23 cellular contexts compared by ENCODE assay signal in genomic region chr22:26038365-26038764, GRCh38.
DNase-seq lines count a peak whose midpoint lies in the region; ATAC-seq and TF ChIP-seq lines count a peak whose summit lies in the region.
"Had no signal": no experiment of that assay in that cellular context is flagged by ENCODE, and none has a peak within 500 bp of the region (broad histone marks: within the 10 kb centered on the region; RNA-seq: fewer than 3 reads in every experiment).

No MANE protein-coding gene starts in this region.

- H3F3A ChIP-seq in GM23338 (replicated peaks; ENCODE audit: low read depth): no peaks in the 10 kb centered on the region

- no peak overlapping the region for H3K4me3 ChIP-seq in GM23338
- H3K4me3 ChIP-seq: GM12878 had no signal

- no peak overlapping the region for H3K27ac Mint-ChIP-seq in GM23338
- H3K27ac Mint-ChIP-seq: B cell; CD8-positive, alpha-beta T cell had no signal

- no peak overlapping the region for H2AFZ ChIP-seq in GM23338

- H3K36me3 Mint-ChIP-seq in GM23338 (ENCODE audit: low read depth): peaks cover 16% of the 10 kb centered on the region; the same call in 2 of the 3 replicates
- H3K36me3 Mint-ChIP-seq: CD8-positive, alpha-beta T cell had no signal

- no peak for TF ChIP-seq CTCF in GM23338 (conservative IDR thresholded peaks at IDR 0.05; ENCODE audit: low read depth in 2 of 2)

- DNase-seq in NCI-H2227 (lab: John Stamatoyannopoulos, UW; ENCODE audit: unreplicated experiment) (peak; percentile 24), NCI-H2227 treated with DMSO at 0.1 percent for 48 hours (lab: John Stamatoyannopoulos, UW) (no peak), GM23338 (ENCODE audit: low spot score) (peak; percentile 30), OCI-M1 (lab: John Stamatoyannopoulos, UW) (peak; percentile 57), iPS-NIHi11 (ENCODE audit: low spot score) (peak; percentile 19), epidermal melanocyte (ENCODE audit: insufficient read length, low spot score) (no peak)
- DNase-seq: 8988T; CD8-positive, alpha-beta T cell; DMS53; EL; KG1; MV-4-11; NCI-H187 treated with DMSO at 0.1 percent for 48 hours; NCI-H524; PC-3; RPMI8226; SIG-M5; T-helper 1 cell had no signal

- peaks cover 11% of the 10 kb centered on the region; the same call in 2 of the 3 replicates for H3K4me1 Mint-ChIP-seq in GM23338
- H3K4me1 Mint-ChIP-seq: B cell had no signal

- no peaks in the 10 kb centered on the region for H3K27me3 ChIP-seq in GM23338 (ENCODE audit: insufficient read depth)

- no peaks in the 10 kb centered on the region for H4K20me1 ChIP-seq in GM23338 (replicated peaks; ENCODE audit: insufficient read depth)

- H3K4me1 ChIP-seq in GM23338 (ENCODE audit: insufficient read depth): 0 out of 2 replicates have a peak, but pooled peaks cover 3% of the 10 kb centered on the region

- peak; percentile 59 for ATAC-seq in GM23338
- ATAC-seq in HG03135 (IDR thresholded peaks at IDR 0.05; ENCODE audit: unreplicated experiment): no peak
- no peak for ATAC-seq in GM21737 (IDR thresholded peaks at IDR 0.05; ENCODE audit: unreplicated experiment)
- ATAC-seq: CD8-positive, alpha-beta T cell; GM12878; PC-3; SK-N-SH treated with all-trans-retinoic acid at 6 μM for 48 hours had no signal

- no peaks in the 10 kb centered on the region for H3K79me2 ChIP-seq in GM23338 (replicated peaks; ENCODE audit: insufficient read depth)

- no peak overlapping the region for H3K4me3 Mint-ChIP-seq in GM23338
- H3K4me3 Mint-ChIP-seq: B cell; CD8-positive, alpha-beta T cell had no signal

- H3K4me2 ChIP-seq in GM23338: no peak overlapping the region

- no peaks in the 10 kb centered on the region; the same call in 1 of the 2 replicates for H3K36me3 ChIP-seq in GM23338 (ENCODE audit: insufficient read depth)

- no peak overlapping the region for H3K27ac ChIP-seq in GM23338 (ENCODE audit: low read depth)

- 0 out of 2 replicates have a peak, but pooled peaks cover 3% of the 10 kb centered on the region for H3K9me2 ChIP-seq in GM23338 (ENCODE audit: insufficient read depth)

- H3K27me3 Mint-ChIP-seq in GM23338 (ENCODE audit: insufficient read depth, low read depth, poor library complexity): peaks cover 2% of the 10 kb centered on the region

- peaks cover 30% of the 10 kb centered on the region for H3K9me3 Mint-ChIP-seq in GM23338

TF ChIP-seq in GM23338, 12 proteins besides CTCF, POLR2A, EP300 and RAD21:
- TF ChIP-seq, protein P1, sequence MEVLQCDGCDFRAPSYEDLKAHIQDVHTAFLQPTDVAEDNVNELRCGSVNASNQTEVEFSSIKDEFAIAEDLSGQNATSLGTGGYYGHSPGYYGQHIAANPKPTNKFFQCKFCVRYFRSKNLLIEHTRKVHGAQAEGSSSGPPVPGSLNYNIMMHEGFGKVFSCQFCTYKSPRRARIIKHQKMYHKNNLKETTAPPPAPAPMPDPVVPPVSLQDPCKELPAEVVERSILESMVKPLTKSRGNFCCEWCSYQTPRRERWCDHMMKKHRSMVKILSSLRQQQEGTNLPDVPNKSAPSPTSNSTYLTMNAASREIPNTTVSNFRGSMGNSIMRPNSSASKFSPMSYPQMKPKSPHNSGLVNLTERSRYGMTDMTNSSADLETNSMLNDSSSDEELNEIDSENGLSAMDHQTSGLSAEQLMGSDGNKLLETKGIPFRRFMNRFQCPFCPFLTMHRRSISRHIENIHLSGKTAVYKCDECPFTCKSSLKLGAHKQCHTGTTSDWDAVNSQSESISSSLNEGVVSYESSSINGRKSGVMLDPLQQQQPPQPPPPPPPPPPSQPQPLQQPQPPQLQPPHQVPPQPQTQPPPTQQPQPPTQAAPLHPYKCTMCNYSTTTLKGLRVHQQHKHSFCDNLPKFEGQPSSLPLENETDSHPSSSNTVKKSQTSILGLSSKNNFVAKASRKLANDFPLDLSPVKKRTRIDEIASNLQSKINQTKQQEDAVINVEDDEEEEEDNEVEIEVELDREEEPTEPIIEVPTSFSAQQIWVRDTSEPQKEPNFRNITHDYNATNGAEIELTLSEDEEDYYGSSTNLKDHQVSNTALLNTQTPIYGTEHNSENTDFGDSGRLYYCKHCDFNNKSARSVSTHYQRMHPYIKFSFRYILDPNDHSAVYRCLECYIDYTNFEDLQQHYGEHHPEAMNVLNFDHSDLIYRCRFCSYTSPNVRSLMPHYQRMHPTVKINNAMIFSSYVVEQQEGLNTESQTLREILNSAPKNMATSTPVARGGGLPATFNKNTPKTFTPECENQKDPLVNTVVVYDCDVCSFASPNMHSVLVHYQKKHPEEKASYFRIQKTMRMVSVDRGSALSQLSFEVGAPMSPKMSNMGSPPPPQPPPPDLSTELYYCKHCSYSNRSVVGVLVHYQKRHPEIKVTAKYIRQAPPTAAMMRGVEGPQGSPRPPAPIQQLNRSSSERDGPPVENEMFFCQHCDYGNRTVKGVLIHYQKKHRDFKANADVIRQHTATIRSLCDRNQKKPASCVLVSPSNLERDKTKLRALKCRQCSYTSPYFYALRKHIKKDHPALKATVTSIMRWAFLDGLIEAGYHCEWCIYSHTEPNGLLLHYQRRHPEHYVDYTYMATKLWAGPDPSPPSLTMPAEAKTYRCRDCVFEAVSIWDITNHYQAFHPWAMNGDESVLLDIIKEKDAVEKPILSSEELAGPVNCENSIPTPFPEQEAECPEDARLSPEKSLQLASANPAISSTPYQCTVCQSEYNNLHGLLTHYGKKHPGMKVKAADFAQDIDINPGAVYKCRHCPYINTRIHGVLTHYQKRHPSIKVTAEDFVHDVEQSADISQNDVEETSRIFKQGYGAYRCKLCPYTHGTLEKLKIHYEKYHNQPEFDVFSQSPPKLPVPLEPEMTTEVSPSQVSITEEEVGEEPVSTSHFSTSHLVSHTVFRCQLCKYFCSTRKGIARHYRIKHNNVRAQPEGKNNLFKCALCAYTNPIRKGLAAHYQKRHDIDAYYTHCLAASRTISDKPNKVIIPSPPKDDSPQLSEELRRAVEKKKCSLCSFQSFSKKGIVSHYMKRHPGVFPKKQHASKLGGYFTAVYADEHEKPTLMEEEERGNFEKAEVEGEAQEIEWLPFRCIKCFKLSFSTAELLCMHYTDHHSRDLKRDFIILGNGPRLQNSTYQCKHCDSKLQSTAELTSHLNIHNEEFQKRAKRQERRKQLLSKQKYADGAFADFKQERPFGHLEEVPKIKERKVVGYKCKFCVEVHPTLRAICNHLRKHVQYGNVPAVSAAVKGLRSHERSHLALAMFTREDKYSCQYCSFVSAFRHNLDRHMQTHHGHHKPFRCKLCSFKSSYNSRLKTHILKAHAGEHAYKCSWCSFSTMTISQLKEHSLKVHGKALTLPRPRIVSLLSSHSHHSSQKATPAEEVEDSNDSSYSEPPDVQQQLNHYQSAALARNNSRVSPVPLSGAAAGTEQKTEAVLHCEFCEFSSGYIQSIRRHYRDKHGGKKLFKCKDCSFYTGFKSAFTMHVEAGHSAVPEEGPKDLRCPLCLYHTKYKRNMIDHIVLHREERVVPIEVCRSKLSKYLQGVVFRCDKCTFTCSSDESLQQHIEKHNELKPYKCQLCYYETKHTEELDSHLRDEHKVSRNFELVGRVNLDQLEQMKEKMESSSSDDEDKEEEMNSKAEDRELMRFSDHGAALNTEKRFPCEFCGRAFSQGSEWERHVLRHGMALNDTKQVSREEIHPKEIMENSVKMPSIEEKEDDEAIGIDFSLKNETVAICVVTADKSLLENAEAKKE (CRISPR knock-in tag; IDR thresholded peaks at IDR 0.05): no peak
- TF ChIP-seq EZH2phosphoT487 (IDR thresholded peaks at IDR 0.05; ENCODE audit: unreplicated experiment) (no peak), ZNF331 (CRISPR knock-in tag; IDR thresholded peaks at IDR 0.05; ENCODE audit: low read depth) (no peak), EZH2 (IDR thresholded peaks at IDR 0.05; ENCODE audit: low read depth, unreplicated experiment) (no peak), ZNF114 (CRISPR knock-in tag; IDR thresholded peaks at IDR 0.05) (no peak), ETS1 (IDR thresholded peaks at IDR 0.05) (no peak), JUNB (IDR thresholded peaks at IDR 0.05; ENCODE audit: unreplicated experiment) (no peak), REST (IDR thresholded peaks at IDR 0.05; ENCODE audit: unreplicated experiment) (no peak), CREB1 (CRISPR knock-in tag; IDR thresholded peaks at IDR 0.05; ENCODE audit: low read depth) (no peak), STAT1 (IDR thresholded peaks at IDR 0.05; ENCODE audit: unreplicated experiment) (no peak), NANOG (IDR thresholded peaks at IDR 0.05; ENCODE audit: borderline replicate concordance) (no peak), POLR2AphosphoS5 (IDR thresholded peaks at IDR 0.05; ENCODE audit: low read depth) (no peak)

Comparison
In these comparisons a context has a peak if more than half of its experiments do, and no peak if none do; other contexts are left out.
1. DNase-seq: peak in NCI-H2227 (single experiment), GM23338 (single experiment), OCI-M1 (single experiment) and iPS-NIHi11 (single experiment); none in NCI-H2227 treated with DMSO at 0.1 percent for 48 hours (single experiment) and epidermal melanocyte (single experiment).